In genomic region chr19:378706-379105, GRCh38 we compare ENCODE assay signal across 2 cellular contexts.
TF ChIP-seq lines count a peak whose summit lies in the region.

No MANE protein-coding gene starts in this region.

TF ChIP-seq in HepG2, 621 proteins besides CTCF, POLR2A, EP300 and RAD21:
- TF ChIP-seq MEIS2 (CRISPR knock-in tag; IDR thresholded peaks at IDR 0.05) (no peak), RAD51 (IDR thresholded peaks at IDR 0.05; ENCODE audit: borderline replicate concordance) (no peak), CCAR2 (optimal IDR thresholded peaks at IDR 0.05; ENCODE audit: low read depth, low read length) (no peak), SATB2 (CRISPR knock-in tag; IDR thresholded peaks at IDR 0.05) (no peak), SPEN (CRISPR knock-in tag; IDR thresholded peaks at IDR 0.05; ENCODE audit: low read depth) (no peak), SMYD3 (CRISPR knock-in tag; IDR thresholded peaks at IDR 0.05) (no peak), ETV5 (CRISPR knock-in tag; IDR thresholded peaks at IDR 0.05; ENCODE audit: borderline replicate concordance) (no peak), ZNF335 (CRISPR knock-in tag; IDR thresholded peaks at IDR 0.05) (no peak), ZNF382 (CRISPR knock-in tag; IDR thresholded peaks at IDR 0.05; ENCODE audit: borderline replicate concordance) (no peak), ARID2 (CRISPR knock-in tag; IDR thresholded peaks at IDR 0.05; ENCODE audit: borderline replicate concordance) (no peak), ELF3 (CRISPR knock-in tag; IDR thresholded peaks at IDR 0.05) (no peak), ATF5 (CRISPR knock-in tag; IDR thresholded peaks at IDR 0.05; ENCODE audit: low read depth) (no peak), SALL1 (CRISPR knock-in tag; IDR thresholded peaks at IDR 0.05) (no peak), ZNF547 (CRISPR knock-in tag; IDR thresholded peaks at IDR 0.05) (no peak), ZNF644 (CRISPR knock-in tag; IDR thresholded peaks at IDR 0.05; ENCODE audit: low read depth) (no peak), ZNF737 (CRISPR knock-in tag; IDR thresholded peaks at IDR 0.05; ENCODE audit: borderline replicate concordance) (no peak)
- TF ChIP-seq, protein P1, sequence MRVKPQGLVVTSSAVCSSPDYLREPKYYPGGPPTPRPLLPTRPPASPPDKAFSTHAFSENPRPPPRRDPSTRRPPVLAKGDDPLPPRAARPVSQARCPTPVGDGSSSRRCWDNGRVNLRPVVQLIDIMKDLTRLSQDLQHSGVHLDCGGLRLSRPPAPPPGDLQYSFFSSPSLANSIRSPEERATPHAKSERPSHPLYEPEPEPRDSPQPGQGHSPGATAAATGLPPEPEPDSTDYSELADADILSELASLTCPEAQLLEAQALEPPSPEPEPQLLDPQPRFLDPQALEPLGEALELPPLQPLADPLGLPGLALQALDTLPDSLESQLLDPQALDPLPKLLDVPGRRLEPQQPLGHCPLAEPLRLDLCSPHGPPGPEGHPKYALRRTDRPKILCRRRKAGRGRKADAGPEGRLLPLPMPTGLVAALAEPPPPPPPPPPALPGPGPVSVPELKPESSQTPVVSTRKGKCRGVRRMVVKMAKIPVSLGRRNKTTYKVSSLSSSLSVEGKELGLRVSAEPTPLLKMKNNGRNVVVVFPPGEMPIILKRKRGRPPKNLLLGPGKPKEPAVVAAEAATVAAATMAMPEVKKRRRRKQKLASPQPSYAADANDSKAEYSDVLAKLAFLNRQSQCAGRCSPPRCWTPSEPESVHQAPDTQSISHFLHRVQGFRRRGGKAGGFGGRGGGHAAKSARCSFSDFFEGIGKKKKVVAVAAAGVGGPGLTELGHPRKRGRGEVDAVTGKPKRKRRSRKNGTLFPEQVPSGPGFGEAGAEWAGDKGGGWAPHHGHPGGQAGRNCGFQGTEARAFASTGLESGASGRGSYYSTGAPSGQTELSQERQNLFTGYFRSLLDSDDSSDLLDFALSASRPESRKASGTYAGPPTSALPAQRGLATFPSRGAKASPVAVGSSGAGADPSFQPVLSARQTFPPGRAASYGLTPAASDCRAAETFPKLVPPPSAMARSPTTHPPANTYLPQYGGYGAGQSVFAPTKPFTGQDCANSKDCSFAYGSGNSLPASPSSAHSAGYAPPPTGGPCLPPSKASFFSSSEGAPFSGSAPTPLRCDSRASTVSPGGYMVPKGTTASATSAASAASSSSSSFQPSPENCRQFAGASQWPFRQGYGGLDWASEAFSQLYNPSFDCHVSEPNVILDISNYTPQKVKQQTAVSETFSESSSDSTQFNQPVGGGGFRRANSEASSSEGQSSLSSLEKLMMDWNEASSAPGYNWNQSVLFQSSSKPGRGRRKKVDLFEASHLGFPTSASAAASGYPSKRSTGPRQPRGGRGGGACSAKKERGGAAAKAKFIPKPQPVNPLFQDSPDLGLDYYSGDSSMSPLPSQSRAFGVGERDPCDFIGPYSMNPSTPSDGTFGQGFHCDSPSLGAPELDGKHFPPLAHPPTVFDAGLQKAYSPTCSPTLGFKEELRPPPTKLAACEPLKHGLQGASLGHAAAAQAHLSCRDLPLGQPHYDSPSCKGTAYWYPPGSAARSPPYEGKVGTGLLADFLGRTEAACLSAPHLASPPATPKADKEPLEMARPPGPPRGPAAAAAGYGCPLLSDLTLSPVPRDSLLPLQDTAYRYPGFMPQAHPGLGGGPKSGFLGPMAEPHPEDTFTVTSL (CRISPR knock-in tag; IDR thresholded peaks at IDR 0.05; ENCODE audit: borderline replicate concordance), result no peak
- TF ChIP-seq, protein P2, sequence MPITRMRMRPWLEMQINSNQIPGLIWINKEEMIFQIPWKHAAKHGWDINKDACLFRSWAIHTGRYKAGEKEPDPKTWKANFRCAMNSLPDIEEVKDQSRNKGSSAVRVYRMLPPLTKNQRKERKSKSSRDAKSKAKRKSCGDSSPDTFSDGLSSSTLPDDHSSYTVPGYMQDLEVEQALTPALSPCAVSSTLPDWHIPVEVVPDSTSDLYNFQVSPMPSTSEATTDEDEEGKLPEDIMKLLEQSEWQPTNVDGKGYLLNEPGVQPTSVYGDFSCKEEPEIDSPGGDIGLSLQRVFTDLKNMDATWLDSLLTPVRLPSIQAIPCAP (CRISPR knock-in tag; IDR thresholded peaks at IDR 0.05; ENCODE audit: low read depth), result no peak

TF ChIP-seq in K562, 482 proteins besides CTCF, POLR2A, EP300 and RAD21:
- TF ChIP-seq RAD51 (IDR thresholded peaks at IDR 0.05; ENCODE audit: borderline replicate concordance, low read depth), result no peak
- no peak for TF ChIP-seq KLF1 (tag; IDR thresholded peaks at IDR 0.05)
